Comparison of ENCODE assay signal across 13 cellular contexts in the genomic region with DNA sequence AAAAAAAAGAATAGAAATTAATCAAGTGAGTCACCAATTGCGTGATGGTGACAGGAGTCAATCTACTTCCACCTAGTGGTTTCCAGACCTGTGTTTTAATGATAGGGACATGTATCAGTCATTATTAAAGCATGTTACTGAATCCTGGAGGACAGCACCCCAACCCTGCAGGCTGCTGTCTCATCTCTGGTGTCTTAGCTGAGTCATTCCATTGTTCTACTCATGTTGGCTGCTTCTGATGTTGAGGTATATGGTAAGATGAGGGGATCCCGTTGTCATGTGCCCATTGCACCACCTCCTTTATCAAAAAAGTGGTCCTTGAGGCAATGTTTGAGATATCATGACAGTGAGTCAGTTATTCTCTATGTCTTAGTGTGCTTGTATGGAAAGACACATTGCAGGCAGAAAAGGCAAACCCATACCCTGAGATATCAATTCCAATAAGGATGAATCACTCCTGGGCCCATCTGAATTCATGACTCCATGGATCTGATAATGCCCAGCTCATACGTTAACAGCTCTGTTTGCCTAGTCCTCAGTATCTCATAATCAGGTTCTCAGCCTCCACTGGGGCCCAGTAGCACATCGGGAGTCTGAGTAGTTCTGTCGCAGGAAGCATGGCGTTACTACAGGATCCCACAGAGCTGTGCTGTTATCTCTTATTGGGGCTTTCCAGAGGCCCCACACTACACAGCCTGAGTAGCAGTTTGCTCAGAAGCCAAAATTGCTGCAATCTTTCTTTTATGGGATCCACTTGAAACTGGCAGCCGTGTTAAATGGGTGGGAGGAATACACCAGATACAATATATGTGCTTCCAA. TPM values are rescaled to one million over a fixed set of nuclear protein-coding genes. Genes with fewer than 3 reads are reported as not detected.
A peak's percentile ranks its signal among the peaks of the same experiment; 100 is the strongest.
DNase-seq lines count a peak whose midpoint lies in the region; ATAC-seq and TF ChIP-seq lines count a peak whose summit lies in the region.
"Had no signal": no experiment of that assay in that cellular context is flagged by ENCODE, and none has a peak within 500 bp of the region (broad histone marks: within the 10 kb centered on the region; RNA-seq: fewer than 3 reads in every experiment).

No MANE protein-coding gene starts in this region.

- H3K27me3 ChIP-seq in RWPE2 (ENCODE audit: insufficient read depth, poor library complexity, severe bottlenecking) (no peaks in the 10 kb centered on the region), foreskin keratinocyte (no peaks in the 10 kb centered on the region)
- H3K27me3 ChIP-seq: neutrophil, SJSA1 had no signal

- H3K4me3 ChIP-seq in RWPE2 (ENCODE audit: severe bottlenecking): no peak overlapping the region
- H3K4me3 ChIP-seq: SJSA1 had no signal

- H3K9me3 ChIP-seq in RWPE2 (ENCODE audit: severe bottlenecking): no peaks in the 10 kb centered on the region
- H3K9me3 ChIP-seq: neutrophil, SJSA1 had no signal

- ATAC-seq in RWPE2 (ENCODE audit: low read depth) (peak; percentile 40), foreskin keratinocyte (peak; percentile 91), GM19463 (IDR thresholded peaks at IDR 0.05; ENCODE audit: unreplicated experiment) (no peak)

- H3K4me1 ChIP-seq in RWPE2 (ENCODE audit: insufficient read depth, poor library complexity, severe bottlenecking) (no peaks in the 10 kb centered on the region), foreskin keratinocyte (peaks cover 15% of the 10 kb centered on the region)
- H3K4me1 ChIP-seq: SJSA1 had no signal

- H3K36me3 ChIP-seq in RWPE2 (ENCODE audit: low read depth): no peaks in the 10 kb centered on the region
- H3K36me3 ChIP-seq: SJSA1 had no signal

- intact Hi-C loops in head of caudate nucleus (cut with DNase I): no loop called here

- TF ChIP-seq CTCF in RWPE2 (IDR thresholded peaks at IDR 0.05; ENCODE audit: poor library complexity, severe bottlenecking) (no peak), foreskin keratinocyte (conservative IDR thresholded peaks at IDR 0.05) (peak; percentile 51)

- H3K27ac ChIP-seq in RWPE2 (ENCODE audit: poor library complexity, severe bottlenecking) (no peak overlapping the region), foreskin keratinocyte (no peak overlapping the region)
- H3K27ac ChIP-seq: neutrophil, SJSA1 had no signal

- peak; percentile 37 for DNase-seq in activated CD4-positive, alpha-beta T cell treated with anti-CD3 and anti-CD28 coated beads for 48 hours
- DNase-seq in activated CD4-positive, alpha-beta T cell treated with anti-CD3 and anti-CD28 coated beads for 4 hours: no peak
- peak; percentile 61 for DNase-seq in EL
- no peak for DNase-seq in RWPE2 (ENCODE audit: low spot score)
- peak; percentile 88 to 96 for DNase-seq in foreskin keratinocyte
- DNase-seq in NCI-H1105 (lab: John Stamatoyannopoulos, UW): no peak
- DNase-seq in head of caudate nucleus: no peak
- DNase-seq: CD4-positive, alpha-beta T cell; H9; NCI-H1092 had no signal

RNA-seq across cellular contexts. Expression of a gene that starts 31.2 kb away (rescaled TPM):
- 511 and 581 TPM in 2 replicates for total RNA-seq in foreskin keratinocyte
- polyA plus RNA-seq in foreskin keratinocyte: 190 and 257 TPM in 2 replicates

Comparison
In these comparisons a context has a peak if more than half of its experiments do, and no peak if none do; other contexts are left out.
1. DNase-seq: peak in activated CD4-positive, alpha-beta T cell treated with anti-CD3 and anti-CD28 coated beads for 48 hours (single experiment), EL (single experiment) and foreskin keratinocyte (2 of 2); none in activated CD4-positive, alpha-beta T cell treated with anti-CD3 and anti-CD28 coated beads for 4 hours (0 of 2), RWPE2 (single experiment), NCI-H1105 (single experiment) and head of caudate nucleus (0 of 42).